Comparison of ENCODE assay signal across 11 cellular contexts in genomic region chr12:63862187-63863107, GRCh38. TPM values are rescaled to one million over a fixed set of nuclear protein-coding genes. Genes with fewer than 3 reads are reported as not detected.
A peak's percentile ranks its signal among the peaks of the same experiment; 100 is the strongest.
DNase-seq lines count a peak whose midpoint lies in the region; ATAC-seq and TF ChIP-seq lines count a peak whose summit lies in the region.
"Had no signal": no experiment of that assay in that cellular context is flagged by ENCODE, and none has a peak within 500 bp of the region (broad histone marks: within the 10 kb centered on the region; RNA-seq: fewer than 3 reads in every experiment).

No MANE protein-coding gene starts in this region.

- H3K36me3 ChIP-seq in body of pancreas (replicated peaks in 1 of 2; ENCODE audit: insufficient read depth in 1 of 2, low read depth in 2 of 2) (no peaks in the 10 kb centered on the region), upper lobe of right lung (no peaks in the 10 kb centered on the region)

- WGBS in body of pancreas, 2 donors = 18 to 19% methylated on average over 7 of the region's 7 CpGs

- DNase-seq in DMS 273 (lab: John Stamatoyannopoulos, UW; ENCODE audit: unreplicated experiment) (peak; percentile 3), DMS 273 treated with DMSO at 0.1 percent for 48 hours (lab: John Stamatoyannopoulos, UW) (no peak), body of pancreas (peak; percentile 67 to 78 (median 76)), left lobe of liver (ENCODE audit: low spot score) (peak; percentile 80), upper lobe of right lung (no peak), D341Med (ENCODE audit: low spot score) (no peak), G401 (ENCODE audit: low spot score) (no peak)
- DNase-seq: 8988T; activated T-cell treated with anti-CD3 and anti-CD28 coated beads, Interleukin-2, amount 50 U/mL, for 48 hours; NCI-H187 treated with DMSO at 0.1 percent for 48 hours had no signal

- H3K4me3 ChIP-seq in body of pancreas (no peak overlapping the region), upper lobe of right lung (no peak overlapping the region)

- peak; percentile 86 for ATAC-seq in body of pancreas
- peak; percentile 99 for ATAC-seq in left lobe of liver
- ATAC-seq in upper lobe of right lung = peak; percentile 69
- ATAC-seq in GM18861 (IDR thresholded peaks at IDR 0.05; ENCODE audit: unreplicated experiment) = no peak

- in situ Hi-C loops in G401 (cut with HindIII; ENCODE audit: low sequenced_read_pairs) = no loop called here

- H3K27ac ChIP-seq in body of pancreas (peak overlapping the region; percentile 19 to 59 (median 52)), upper lobe of right lung (no peak overlapping the region)

- H3K4me1 ChIP-seq in body of pancreas (peaks cover 33% of the 10 kb centered on the region), upper lobe of right lung (peaks cover 13% of the 10 kb centered on the region)

- no peak for TF ChIP-seq POLR2A in body of pancreas (IDR thresholded peaks at IDR 0.05)

- H3K27me3 ChIP-seq in body of pancreas = no peaks in the 10 kb centered on the region
- H3K27me3 ChIP-seq in upper lobe of right lung = no peaks in the 10 kb centered on the region

- no peaks in the 10 kb centered on the region for H3K9me3 ChIP-seq in body of pancreas
- no peaks in the 10 kb centered on the region for H3K9me3 ChIP-seq in upper lobe of right lung

- intact Hi-C loops in body of pancreas (cut with DNase I) (no loop called here), upper lobe of right lung (cut with DNase I) (no loop called here)

- TF ChIP-seq CTCF in body of pancreas (IDR thresholded peaks at IDR 0.05) (no peak), upper lobe of right lung (IDR thresholded peaks at IDR 0.05) (no peak)

RNA-seq across cellular contexts. Expression of gene SRGAP1, which starts 17.9 kb away (rescaled TPM):
- total RNA-seq in body of pancreas = 10 to 100 TPM in 1 of 2 donors, 1 to 10 TPM in 1; 8.8 to 14.8 TPM
- 1.1 TPM for total RNA-seq in left lobe of liver
- 11.4 TPM for total RNA-seq in upper lobe of right lung
- 0.10 and 0.12 TPM in 2 replicates for total RNA-seq in G401 (2014; rRNA removed; shearing (Covaris generic))

Comparison
In these comparisons a context has a peak if more than half of its experiments do, and no peak if none do; other contexts are left out.
1. DNase-seq: peak in DMS 273 (single experiment), body of pancreas (4 of 4) and left lobe of liver (single experiment); none in DMS 273 treated with DMSO at 0.1 percent for 48 hours (single experiment), upper lobe of right lung (single experiment), D341Med (single experiment) and G401 (single experiment).